In the genomic region with DNA sequence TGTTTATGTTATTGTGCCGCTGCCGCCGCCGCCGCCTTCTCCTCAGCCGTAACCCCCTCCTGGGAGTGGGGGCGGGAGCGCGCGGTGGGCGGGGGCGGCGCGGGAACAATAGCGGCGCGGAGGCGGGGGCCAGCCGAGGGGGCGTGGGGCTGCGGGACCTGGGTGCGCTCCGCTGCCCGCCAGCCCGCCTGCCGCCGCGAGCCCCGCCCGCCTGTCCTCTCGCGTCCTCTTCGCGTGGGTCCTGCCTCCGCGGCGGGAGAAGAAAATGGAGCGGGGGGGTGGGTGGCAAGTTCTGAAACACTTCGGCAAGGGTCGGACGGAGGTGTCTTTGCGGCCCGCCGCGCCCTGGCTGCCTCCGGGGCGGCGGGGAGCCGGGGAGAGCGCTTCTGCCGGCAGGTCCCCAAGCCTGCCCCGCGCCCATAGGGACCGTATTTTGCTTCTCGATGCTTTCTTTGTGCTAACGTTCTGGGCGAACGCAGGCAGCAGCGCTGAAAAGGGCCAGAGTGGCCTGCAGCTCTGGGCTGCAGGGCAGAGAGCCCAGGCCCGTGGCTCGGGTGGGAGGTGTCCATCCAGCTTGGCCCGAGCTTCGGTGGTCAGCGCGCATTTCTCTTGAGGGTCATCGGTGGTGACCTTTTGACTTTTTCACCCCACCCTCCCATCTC, we compare ENCODE assay signal across 1 cellular context.
TF ChIP-seq lines count a peak whose summit lies in the region.

No MANE protein-coding gene starts in this region.

TF ChIP-seq in HEK293, 187 proteins besides CTCF, POLR2A, EP300 and RAD21 (continued from another document and continues in another):
- TF ChIP-seq ZNF16 (tag by site-specific recombination; IDR thresholded peaks at IDR 0.05; ENCODE audit: low read depth) (no peak), ZEB2 (tag by site-specific recombination; IDR thresholded peaks at IDR 0.05) (no peak), ZNF423 (tag by site-specific recombination; IDR thresholded peaks at IDR 0.05) (no peak), ZNF561 (tag by site-specific recombination; IDR thresholded peaks at IDR 0.05; ENCODE audit: borderline replicate concordance) (no peak), HOXD13 (CRISPR knock-in tag; IDR thresholded peaks at IDR 0.05; ENCODE audit: borderline replicate concordance) (no peak), SP3 (tag by site-specific recombination; IDR thresholded peaks at IDR 0.05) (0 out of 2 replicates have a peak, but pooled peaks have one; percentile 42), ZNF76 (tag by site-specific recombination; IDR thresholded peaks at IDR 0.05; ENCODE audit: borderline replicate concordance, low read depth) (no peak), ZNF23 (tag by site-specific recombination; IDR thresholded peaks at IDR 0.05; ENCODE audit: borderline replicate concordance) (no peak), KLF8 (tag by site-specific recombination; IDR thresholded peaks at IDR 0.05) (no peak), ZNF114 (tag by site-specific recombination; IDR thresholded peaks at IDR 0.05) (no peak), ZNF175 (tag by site-specific recombination; IDR thresholded peaks at IDR 0.05) (no peak), ZSCAN30 (tag by site-specific recombination; IDR thresholded peaks at IDR 0.05) (0 out of 2 replicates have a peak, but pooled peaks have one; percentile 14), ZNF121 (tag by site-specific recombination; IDR thresholded peaks at IDR 0.05) (no peak), BCL11B (tag by site-specific recombination; IDR thresholded peaks at IDR 0.05; ENCODE audit: low read depth) (peak; percentile 92), FEZF1 (tag by site-specific recombination; IDR thresholded peaks at IDR 0.05) (no peak), ZNF600 (tag by site-specific recombination; IDR thresholded peaks at IDR 0.05) (no peak), ZNF155 (tag by site-specific recombination; IDR thresholded peaks at IDR 0.05) (no peak), ZFHX2 (tag by site-specific recombination; conservative IDR thresholded peaks at IDR 0.05) (peak; percentile 71), GLI2 (tag by site-specific recombination; IDR thresholded peaks at IDR 0.05; ENCODE audit: borderline replicate concordance, low read depth) (no peak), ZNF138 (tag by site-specific recombination; IDR thresholded peaks at IDR 0.05; ENCODE audit: borderline replicate concordance) (no peak), MYNN (tag by site-specific recombination; IDR thresholded peaks at IDR 0.05; ENCODE audit: borderline replicate concordance) (no peak), ZNF785 (tag by site-specific recombination; IDR thresholded peaks at IDR 0.05) (no peak), ZNF791 (tag by site-specific recombination; IDR thresholded peaks at IDR 0.05) (no peak), KLF7 (tag by site-specific recombination; IDR thresholded peaks at IDR 0.05; ENCODE audit: borderline replicate concordance) (no peak), ZNF404 (tag by site-specific recombination; IDR thresholded peaks at IDR 0.05) (no peak), ZNF2 (tag by site-specific recombination; IDR thresholded peaks at IDR 0.05) (peak; percentile 25; the same call in 1 of the 2 replicates), ZNF292 (tag by site-specific recombination; IDR thresholded peaks at IDR 0.05; ENCODE audit: borderline replicate concordance, low read depth) (no peak), YY1 (tag by site-specific recombination; IDR thresholded peaks at IDR 0.05) (no peak)
- TF ChIP-seq, protein P1, sequence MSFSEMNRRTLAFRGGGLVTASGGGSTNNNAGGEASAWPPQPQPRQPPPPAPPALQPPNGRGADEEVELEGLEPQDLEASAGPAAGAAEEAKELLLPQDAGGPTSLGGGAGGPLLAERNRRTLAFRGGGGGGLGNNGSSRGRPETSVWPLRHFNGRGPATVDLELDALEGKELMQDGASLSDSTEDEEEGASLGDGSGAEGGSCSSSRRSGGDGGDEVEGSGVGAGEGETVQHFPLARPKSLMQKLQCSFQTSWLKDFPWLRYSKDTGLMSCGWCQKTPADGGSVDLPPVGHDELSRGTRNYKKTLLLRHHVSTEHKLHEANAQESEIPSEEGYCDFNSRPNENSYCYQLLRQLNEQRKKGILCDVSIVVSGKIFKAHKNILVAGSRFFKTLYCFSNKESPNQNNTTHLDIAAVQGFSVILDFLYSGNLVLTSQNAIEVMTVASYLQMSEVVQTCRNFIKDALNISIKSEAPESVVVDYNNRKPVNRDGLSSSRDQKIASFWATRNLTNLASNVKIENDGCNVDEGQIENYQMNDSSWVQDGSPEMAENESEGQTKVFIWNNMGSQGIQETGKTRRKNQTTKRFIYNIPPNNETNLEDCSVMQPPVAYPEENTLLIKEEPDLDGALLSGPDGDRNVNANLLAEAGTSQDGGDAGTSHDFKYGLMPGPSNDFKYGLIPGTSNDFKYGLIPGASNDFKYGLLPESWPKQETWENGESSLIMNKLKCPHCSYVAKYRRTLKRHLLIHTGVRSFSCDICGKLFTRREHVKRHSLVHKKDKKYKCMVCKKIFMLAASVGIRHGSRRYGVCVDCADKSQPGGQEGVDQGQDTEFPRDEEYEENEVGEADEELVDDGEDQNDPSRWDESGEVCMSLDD (tag by site-specific recombination; IDR thresholded peaks at IDR 0.05) = no peak
- TF ChIP-seq, protein P2, sequence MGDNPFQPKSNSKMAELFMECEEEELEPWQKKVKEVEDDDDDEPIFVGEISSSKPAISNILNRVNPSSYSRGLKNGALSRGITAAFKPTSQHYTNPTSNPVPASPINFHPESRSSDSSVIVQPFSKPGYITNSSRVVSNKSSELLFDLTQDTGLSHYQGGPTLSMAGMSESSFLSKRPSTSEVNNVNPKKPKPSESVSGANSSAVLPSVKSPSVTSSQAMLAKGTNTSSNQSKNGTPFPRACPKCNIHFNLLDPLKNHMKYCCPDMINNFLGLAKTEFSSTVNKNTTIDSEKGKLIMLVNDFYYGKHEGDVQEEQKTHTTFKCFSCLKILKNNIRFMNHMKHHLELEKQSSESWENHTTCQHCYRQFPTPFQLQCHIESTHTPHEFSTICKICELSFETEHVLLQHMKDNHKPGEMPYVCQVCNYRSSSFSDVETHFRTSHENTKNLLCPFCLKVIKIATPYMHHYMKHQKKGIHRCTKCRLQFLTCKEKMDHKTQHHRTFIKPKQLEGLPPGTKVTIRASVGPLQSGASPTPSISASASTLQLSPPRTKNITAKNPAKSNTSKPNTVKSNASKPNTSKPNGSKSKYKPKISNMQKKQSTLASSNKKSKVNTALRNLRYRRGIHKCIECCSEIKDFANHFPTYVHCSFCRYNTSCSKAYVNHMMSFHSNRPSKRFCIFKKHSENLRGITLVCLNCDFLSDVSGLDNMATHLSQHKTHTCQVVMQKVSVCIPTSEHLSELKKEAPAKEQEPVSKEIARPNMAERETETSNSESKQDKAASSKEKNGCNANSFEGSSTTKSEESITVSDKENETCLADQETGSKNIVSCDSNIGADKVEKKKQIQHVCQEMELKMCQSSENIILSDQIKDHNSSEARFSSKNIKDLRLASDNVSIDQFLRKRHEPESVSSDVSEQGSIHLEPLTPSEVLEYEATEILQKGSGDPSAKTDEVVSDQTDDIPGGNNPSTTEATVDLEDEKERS (tag by site-specific recombination; IDR thresholded peaks at IDR 0.05) = no peak
- TF ChIP-seq, protein P3, sequence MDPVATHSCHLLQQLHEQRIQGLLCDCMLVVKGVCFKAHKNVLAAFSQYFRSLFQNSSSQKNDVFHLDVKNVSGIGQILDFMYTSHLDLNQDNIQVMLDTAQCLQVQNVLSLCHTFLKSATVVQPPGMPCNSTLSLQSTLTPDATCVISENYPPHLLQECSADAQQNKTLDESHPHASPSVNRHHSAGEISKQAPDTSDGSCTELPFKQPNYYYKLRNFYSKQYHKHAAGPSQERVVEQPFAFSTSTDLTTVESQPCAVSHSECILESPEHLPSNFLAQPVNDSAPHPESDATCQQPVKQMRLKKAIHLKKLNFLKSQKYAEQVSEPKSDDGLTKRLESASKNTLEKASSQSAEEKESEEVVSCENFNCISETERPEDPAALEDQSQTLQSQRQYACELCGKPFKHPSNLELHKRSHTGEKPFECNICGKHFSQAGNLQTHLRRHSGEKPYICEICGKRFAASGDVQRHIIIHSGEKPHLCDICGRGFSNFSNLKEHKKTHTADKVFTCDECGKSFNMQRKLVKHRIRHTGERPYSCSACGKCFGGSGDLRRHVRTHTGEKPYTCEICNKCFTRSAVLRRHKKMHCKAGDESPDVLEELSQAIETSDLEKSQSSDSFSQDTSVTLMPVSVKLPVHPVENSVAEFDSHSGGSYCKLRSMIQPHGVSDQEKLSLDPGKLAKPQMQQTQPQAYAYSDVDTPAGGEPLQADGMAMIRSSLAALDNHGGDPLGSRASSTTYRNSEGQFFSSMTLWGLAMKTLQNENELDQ (tag by site-specific recombination; IDR thresholded peaks at IDR 0.05; ENCODE audit: low read depth) = no peak
- TF ChIP-seq, protein P4, sequence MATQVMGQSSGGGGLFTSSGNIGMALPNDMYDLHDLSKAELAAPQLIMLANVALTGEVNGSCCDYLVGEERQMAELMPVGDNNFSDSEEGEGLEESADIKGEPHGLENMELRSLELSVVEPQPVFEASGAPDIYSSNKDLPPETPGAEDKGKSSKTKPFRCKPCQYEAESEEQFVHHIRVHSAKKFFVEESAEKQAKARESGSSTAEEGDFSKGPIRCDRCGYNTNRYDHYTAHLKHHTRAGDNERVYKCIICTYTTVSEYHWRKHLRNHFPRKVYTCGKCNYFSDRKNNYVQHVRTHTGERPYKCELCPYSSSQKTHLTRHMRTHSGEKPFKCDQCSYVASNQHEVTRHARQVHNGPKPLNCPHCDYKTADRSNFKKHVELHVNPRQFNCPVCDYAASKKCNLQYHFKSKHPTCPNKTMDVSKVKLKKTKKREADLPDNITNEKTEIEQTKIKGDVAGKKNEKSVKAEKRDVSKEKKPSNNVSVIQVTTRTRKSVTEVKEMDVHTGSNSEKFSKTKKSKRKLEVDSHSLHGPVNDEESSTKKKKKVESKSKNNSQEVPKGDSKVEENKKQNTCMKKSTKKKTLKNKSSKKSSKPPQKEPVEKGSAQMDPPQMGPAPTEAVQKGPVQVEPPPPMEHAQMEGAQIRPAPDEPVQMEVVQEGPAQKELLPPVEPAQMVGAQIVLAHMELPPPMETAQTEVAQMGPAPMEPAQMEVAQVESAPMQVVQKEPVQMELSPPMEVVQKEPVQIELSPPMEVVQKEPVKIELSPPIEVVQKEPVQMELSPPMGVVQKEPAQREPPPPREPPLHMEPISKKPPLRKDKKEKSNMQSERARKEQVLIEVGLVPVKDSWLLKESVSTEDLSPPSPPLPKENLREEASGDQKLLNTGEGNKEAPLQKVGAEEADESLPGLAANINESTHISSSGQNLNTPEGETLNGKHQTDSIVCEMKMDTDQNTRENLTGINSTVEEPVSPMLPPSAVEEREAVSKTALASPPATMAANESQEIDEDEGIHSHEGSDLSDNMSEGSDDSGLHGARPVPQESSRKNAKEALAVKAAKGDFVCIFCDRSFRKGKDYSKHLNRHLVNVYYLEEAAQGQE (tag by site-specific recombination; IDR thresholded peaks at IDR 0.05) = no peak
- TF ChIP-seq, protein P5, sequence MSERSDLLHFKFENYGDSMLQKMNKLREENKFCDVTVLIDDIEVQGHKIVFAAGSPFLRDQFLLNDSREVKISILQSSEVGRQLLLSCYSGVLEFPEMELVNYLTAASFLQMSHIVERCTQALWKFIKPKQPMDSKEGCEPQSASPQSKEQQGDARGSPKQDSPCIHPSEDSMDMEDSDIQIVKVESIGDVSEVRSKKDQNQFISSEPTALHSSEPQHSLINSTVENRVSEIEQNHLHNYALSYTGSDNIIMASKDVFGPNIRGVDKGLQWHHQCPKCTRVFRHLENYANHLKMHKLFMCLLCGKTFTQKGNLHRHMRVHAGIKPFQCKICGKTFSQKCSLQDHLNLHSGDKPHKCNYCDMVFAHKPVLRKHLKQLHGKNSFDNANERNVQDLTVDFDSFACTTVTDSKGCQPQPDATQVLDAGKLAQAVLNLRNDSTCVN (tag by site-specific recombination; optimal IDR thresholded peaks at IDR 0.05) = peak; percentile 11
- TF ChIP-seq, protein P6, sequence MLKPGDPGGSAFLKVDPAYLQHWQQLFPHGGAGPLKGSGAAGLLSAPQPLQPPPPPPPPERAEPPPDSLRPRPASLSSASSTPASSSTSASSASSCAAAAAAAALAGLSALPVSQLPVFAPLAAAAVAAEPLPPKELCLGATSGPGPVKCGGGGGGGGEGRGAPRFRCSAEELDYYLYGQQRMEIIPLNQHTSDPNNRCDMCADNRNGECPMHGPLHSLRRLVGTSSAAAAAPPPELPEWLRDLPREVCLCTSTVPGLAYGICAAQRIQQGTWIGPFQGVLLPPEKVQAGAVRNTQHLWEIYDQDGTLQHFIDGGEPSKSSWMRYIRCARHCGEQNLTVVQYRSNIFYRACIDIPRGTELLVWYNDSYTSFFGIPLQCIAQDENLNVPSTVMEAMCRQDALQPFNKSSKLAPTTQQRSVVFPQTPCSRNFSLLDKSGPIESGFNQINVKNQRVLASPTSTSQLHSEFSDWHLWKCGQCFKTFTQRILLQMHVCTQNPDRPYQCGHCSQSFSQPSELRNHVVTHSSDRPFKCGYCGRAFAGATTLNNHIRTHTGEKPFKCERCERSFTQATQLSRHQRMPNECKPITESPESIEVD (tag by site-specific recombination; IDR thresholded peaks at IDR 0.05) = no peak
- TF ChIP-seq, protein P7, sequence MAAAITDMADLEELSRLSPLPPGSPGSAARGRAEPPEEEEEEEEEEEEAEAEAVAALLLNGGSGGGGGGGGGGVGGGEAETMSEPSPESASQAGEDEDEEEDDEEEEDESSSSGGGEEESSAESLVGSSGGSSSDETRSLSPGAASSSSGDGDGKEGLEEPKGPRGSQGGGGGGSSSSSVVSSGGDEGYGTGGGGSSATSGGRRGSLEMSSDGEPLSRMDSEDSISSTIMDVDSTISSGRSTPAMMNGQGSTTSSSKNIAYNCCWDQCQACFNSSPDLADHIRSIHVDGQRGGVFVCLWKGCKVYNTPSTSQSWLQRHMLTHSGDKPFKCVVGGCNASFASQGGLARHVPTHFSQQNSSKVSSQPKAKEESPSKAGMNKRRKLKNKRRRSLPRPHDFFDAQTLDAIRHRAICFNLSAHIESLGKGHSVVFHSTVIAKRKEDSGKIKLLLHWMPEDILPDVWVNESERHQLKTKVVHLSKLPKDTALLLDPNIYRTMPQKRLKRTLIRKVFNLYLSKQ (tag by site-specific recombination; IDR thresholded peaks at IDR 0.05; ENCODE audit: borderline replicate concordance) = no peak
- TF ChIP-seq, protein P8, sequence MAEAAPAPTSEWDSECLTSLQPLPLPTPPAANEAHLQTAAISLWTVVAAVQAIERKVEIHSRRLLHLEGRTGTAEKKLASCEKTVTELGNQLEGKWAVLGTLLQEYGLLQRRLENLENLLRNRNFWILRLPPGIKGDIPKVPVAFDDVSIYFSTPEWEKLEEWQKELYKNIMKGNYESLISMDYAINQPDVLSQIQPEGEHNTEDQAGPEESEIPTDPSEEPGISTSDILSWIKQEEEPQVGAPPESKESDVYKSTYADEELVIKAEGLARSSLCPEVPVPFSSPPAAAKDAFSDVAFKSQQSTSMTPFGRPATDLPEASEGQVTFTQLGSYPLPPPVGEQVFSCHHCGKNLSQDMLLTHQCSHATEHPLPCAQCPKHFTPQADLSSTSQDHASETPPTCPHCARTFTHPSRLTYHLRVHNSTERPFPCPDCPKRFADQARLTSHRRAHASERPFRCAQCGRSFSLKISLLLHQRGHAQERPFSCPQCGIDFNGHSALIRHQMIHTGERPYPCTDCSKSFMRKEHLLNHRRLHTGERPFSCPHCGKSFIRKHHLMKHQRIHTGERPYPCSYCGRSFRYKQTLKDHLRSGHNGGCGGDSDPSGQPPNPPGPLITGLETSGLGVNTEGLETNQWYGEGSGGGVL (tag by site-specific recombination; IDR thresholded peaks at IDR 0.05) = peak; percentile 91
- TF ChIP-seq, protein P9, sequence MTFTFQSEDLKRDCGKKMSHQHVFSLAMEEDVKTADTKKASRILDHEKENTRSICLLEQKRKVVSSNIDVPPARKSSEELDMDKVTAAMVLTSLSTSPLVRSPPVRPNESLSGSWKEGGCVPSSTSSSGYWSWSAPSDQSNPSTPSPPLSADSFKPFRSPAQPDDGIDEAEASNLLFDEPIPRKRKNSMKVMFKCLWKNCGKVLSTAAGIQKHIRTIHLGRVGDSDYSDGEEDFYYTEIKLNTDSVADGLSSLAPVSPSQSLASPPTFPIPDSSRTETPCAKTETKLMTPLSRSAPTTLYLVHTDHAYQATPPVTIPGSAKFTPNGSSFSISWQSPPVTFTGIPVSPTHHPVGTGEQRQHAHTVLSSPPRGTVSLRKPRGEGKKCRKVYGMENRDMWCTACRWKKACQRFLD (tag by site-specific recombination; IDR thresholded peaks at IDR 0.05) = no peak
